8 cellular contexts compared by ENCODE assay signal in genomic region chr1:55215194-55216021, GRCh38. TPM values are rescaled to one million over a fixed set of nuclear protein-coding genes. Genes with fewer than 3 reads are reported as not detected.
DNase-seq lines count a peak whose midpoint lies in the region; ATAC-seq and TF ChIP-seq lines count a peak whose summit lies in the region.

A gene with protein sequence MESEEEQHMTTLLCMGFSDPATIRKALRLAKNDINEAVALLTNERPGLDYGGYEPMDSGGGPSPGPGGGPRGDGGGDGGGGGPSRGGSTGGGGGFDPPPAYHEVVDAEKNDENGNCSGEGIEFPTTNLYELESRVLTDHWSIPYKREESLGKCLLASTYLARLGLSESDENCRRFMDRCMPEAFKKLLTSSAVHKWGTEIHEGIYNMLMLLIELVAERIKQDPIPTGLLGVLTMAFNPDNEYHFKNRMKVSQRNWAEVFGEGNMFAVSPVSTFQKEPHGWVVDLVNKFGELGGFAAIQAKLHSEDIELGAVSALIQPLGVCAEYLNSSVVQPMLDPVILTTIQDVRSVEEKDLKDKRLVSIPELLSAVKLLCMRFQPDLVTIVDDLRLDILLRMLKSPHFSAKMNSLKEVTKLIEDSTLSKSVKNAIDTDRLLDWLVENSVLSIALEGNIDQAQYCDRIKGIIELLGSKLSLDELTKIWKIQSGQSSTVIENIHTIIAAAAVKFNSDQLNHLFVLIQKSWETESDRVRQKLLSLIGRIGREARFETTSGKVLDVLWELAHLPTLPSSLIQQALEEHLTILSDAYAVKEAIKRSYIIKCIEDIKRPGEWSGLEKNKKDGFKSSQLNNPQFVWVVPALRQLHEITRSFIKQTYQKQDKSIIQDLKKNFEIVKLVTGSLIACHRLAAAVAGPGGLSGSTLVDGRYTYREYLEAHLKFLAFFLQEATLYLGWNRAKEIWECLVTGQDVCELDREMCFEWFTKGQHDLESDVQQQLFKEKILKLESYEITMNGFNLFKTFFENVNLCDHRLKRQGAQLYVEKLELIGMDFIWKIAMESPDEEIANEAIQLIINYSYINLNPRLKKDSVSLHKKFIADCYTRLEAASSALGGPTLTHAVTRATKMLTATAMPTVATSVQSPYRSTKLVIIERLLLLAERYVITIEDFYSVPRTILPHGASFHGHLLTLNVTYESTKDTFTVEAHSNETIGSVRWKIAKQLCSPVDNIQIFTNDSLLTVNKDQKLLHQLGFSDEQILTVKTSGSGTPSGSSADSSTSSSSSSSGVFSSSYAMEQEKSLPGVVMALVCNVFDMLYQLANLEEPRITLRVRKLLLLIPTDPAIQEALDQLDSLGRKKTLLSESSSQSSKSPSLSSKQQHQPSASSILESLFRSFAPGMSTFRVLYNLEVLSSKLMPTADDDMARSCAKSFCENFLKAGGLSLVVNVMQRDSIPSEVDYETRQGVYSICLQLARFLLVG (N-terminal part only) (minus strand): TSS chr1:55215364. CDS start chr1:55215113, 251 bp downstream.

- WGBS in liver = under 1% methylated on average over 96 of the region's 96 CpGs

- no peaks in the 10 kb centered on the region for H3K9me3 ChIP-seq in liver (ENCODE audit: control insufficient read depth in 4 of 4, low read length in 3 of 4)

- TF ChIP-seq RAD21 in liver (IDR thresholded peaks at IDR 0.05) = no peak

- peak within 1 kb of the TSS; percentile 65 to 82 for H3K9ac ChIP-seq in liver (ENCODE audit: low read depth in 1 of 2, low read length in 2 of 2)

- peak within 1 kb of the TSS; percentile 84 to 92 for H3K27ac ChIP-seq in liver (ENCODE audit: low read depth in 1 of 2, low read length in 2 of 2)

- peak within 1 kb of the TSS; percentile 85 to 96 (median 91) for H3K4me3 ChIP-seq in liver (ENCODE audit: low read depth in 1 of 3, low read length in 3 of 3)

- TF ChIP-seq CTCF in liver (IDR thresholded peaks at IDR 0.05; ENCODE audit: low read depth, low read length, missing input control) = no peak

- peaks cover 11 to 42% (median 31%) of the 10 kb centered on the region in 4 donors for H3K4me1 ChIP-seq in liver (ENCODE audit: control insufficient read depth in 4 of 4, insufficient read depth in 4 of 4, low read length in 3 of 4)

- H3K27me3 ChIP-seq in liver (ENCODE audit: control insufficient read depth in 4 of 4, insufficient read depth in 4 of 4, low read length in 3 of 4) = no peaks in the 10 kb centered on the region

- DNase-seq in Ammon's horn (ENCODE audit: low spot score) = peak; percentile 78
- peak; percentile 60 for DNase-seq in NCI-H510A treated with DMSO at 0.1 percent for 48 hours (lab: John Stamatoyannopoulos, UW)
- peak; percentile 72 to 76 for DNase-seq in activated CD4-positive, alpha-beta T cell treated with anti-CD3 and anti-CD28 coated beads, Interleukin-2, amount 50 U/mL, for 4 hours
- peak; percentile 72 for DNase-seq in dermis blood vessel endothelial cell
- peak; percentile 78 for DNase-seq in stimulated activated CD4-positive, alpha-beta T cell treated with anti-CD3 and anti-CD28 coated beads, Interleukin-4, amount 100 ng/mL, for 24 hours

- ATAC-seq in GM19025 (IDR thresholded peaks at IDR 0.05; ENCODE audit: low read depth, unreplicated experiment) = peak; percentile 75
- ATAC-seq in HG03175 (IDR thresholded peaks at IDR 0.05; ENCODE audit: unreplicated experiment) = peak; percentile 72

- no peaks in the 10 kb centered on the region for H3K36me3 ChIP-seq in liver (ENCODE audit: control insufficient read depth in 4 of 4, insufficient read depth in 3 of 4, low read depth in 1 of 4, low read length in 3 of 4)

TF ChIP-seq in liver, 16 proteins besides CTCF, POLR2A, EP300 and RAD21:
- TF ChIP-seq SP1 (IDR thresholded peaks at IDR 0.05) (no peak), ZBTB33 (IDR thresholded peaks at IDR 0.05) (no peak), NR2F2 (IDR thresholded peaks at IDR 0.05) (peak; percentile 11), EGR1 (IDR thresholded peaks at IDR 0.05; ENCODE audit: low read depth in 2 of 2) (no peak), GABPA (IDR thresholded peaks at IDR 0.05 in 1 of 2, conservative IDR thresholded peaks at IDR 0.05 in 1 of 2) (peak in 1 of 2 donors; percentile 55), HNF4G (IDR thresholded peaks at IDR 0.05) (no peak), YY1 (IDR thresholded peaks at IDR 0.05) (peak; percentile 77)
- TF ChIP-seq, protein P1, sequence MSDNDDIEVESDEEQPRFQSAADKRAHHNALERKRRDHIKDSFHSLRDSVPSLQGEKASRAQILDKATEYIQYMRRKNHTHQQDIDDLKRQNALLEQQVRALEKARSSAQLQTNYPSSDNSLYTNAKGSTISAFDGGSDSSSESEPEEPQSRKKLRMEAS (IDR thresholded peaks at IDR 0.05) = no peak

RNA-seq across cellular contexts. Expression of the gene that starts here (rescaled TPM):
- total RNA-seq in dermis blood vessel endothelial cell (57.9 and 81.3 TPM in 2 replicates), liver (10 to 100 TPM; 33.6 to 75.8 TPM)
- polyA plus RNA-seq in liver = 1 to 10 TPM; 7.0 TPM

Comparison
In these comparisons a context has a peak if more than half of its experiments do, and no peak if none do; other contexts are left out.
1. Peak in every context shown above with its lines: DNase-seq, ATAC-seq, H3K4me3 ChIP-seq and H3K27ac ChIP-seq.